26 cellular contexts compared by ENCODE assay signal in the genomic region with DNA sequence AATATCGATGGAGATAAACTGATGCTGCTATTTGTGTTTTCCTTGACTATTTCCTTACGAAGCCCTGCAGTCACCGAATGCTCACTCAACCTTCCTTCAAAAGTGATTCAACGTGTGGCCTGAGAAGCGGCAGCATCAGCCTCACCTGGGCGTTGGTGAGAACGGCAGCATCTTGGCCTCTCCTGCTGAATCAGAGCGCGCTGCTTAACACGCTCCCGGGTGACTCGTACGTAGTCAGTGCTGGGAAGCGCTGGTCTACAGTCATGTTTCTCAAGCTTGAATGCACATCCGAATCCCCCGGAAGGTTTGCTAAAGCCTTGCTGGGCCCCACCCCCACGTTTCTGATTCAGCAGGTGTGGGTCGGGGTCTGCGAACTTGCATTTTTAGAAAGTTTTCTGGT.
A peak's percentile ranks its signal among the peaks of the same experiment; 100 is the strongest.
DNase-seq lines count a peak whose midpoint lies in the region; ATAC-seq, FAIRE-seq and TF ChIP-seq lines count a peak whose summit lies in the region.
"Had no signal": no experiment of that assay in that cellular context is flagged by ENCODE, and none has a peak within 500 bp of the region (broad histone marks: within the 10 kb centered on the region; RNA-seq: fewer than 3 reads in every experiment).

No MANE protein-coding gene starts in this region.

- H3K4me3 ChIP-seq in HL-60 (replicated peaks; ENCODE audit: insufficient read depth, low read length) (no peak overlapping the region), H1 (ENCODE audit: extremely low read depth in 1 of 4, insufficient read depth in 2 of 4, low read depth in 3 of 4, low read length in 4 of 4) (no peak overlapping the region)
- H3K4me3 ChIP-seq: BLaER1 treated with 17β-estradiol and CSF1 and Interleukin-3, amounts not matched to agents 10 nM and 100 nM; dorsolateral prefrontal cortex had no signal

- H3K9me3 Mint-ChIP-seq in activated CD4-positive, alpha-beta memory T cell treated with anti-CD3 and anti-CD28 coated beads, Interleukin-2, amount 10 ng/mL, durations not matched to agents 7 days and 5 days = no peaks in the 10 kb centered on the region
- H3K9me3 Mint-ChIP-seq: activated naive CD8-positive, alpha-beta T cell treated with anti-CD3 and anti-CD28 coated beads, Interleukin-2, amount 10 ng/mL, durations not matched to agents 7 days and 5 days; naive thymus-derived CD8-positive, alpha-beta T cell; stimulated activated effector memory CD8-positive, alpha-beta T cell treated with anti-CD3 and anti-CD28 coated beads, Interleukin-12 subunit alpha, Interleukin-12 subunit beta, amount 100 ng/mL, for 72 hours had no signal

- ATAC-seq in stimulated activated naive CD8-positive, alpha-beta T cell treated with anti-CD3 and anti-CD28 coated beads, Interleukin-15, Interleukin-2, amounts not matched to agents 100 U/mL and 50 U/mL, for 24 hours = no peak
- ATAC-seq: activated CD4-positive, alpha-beta T cell treated with anti-CD3 and anti-CD28 coated beads for 36 hours; naive thymus-derived CD8-positive, alpha-beta T cell had no signal

- H3K18ac ChIP-seq in H1 (ENCODE audit: extremely low read depth, low read length) = no peak overlapping the region

- TF ChIP-seq CTCF in HL-60 (IDR thresholded peaks at IDR 0.05; ENCODE audit: insufficient read depth, low read length) (no peak), H1 (IDR thresholded peaks at IDR 0.05; ENCODE audit: control extremely low read depth in 1 of 3, insufficient read depth in 1 of 3, low read depth in 1 of 3, low read length in 3 of 3) (no peak)

- H3K23ac ChIP-seq in H1 (ENCODE audit: insufficient read length) = no peak overlapping the region

- peak overlapping the region; percentile 99 for H3K27ac ChIP-seq in HL-60 (replicated peaks)
- no peak overlapping the region for H3K27ac ChIP-seq in H1 (ENCODE audit: low read depth, low read length)
- H3K27ac ChIP-seq: BLaER1 treated with 17β-estradiol and CSF1 and Interleukin-3, amounts not matched to agents 10 nM and 100 nM; dorsolateral prefrontal cortex had no signal

- H3K4ac ChIP-seq in H1 (replicated peaks; ENCODE audit: insufficient read length, low read depth, low read length) = no peak overlapping the region

- H3K27me3 Mint-ChIP-seq in activated CD4-positive, alpha-beta memory T cell treated with anti-CD3 and anti-CD28 coated beads, Interleukin-2, amount 10 ng/mL, durations not matched to agents 7 days and 5 days = peaks cover 15% of the 10 kb centered on the region
- H3K27me3 Mint-ChIP-seq: activated CD4-positive, alpha-beta T cell treated with anti-CD3 and anti-CD28 coated beads for 36 hours had no signal

- H3K27ac Mint-ChIP-seq in activated CD4-positive, alpha-beta memory T cell treated with anti-CD3 and anti-CD28 coated beads, Interleukin-2, amount 10 ng/mL, durations not matched to agents 7 days and 5 days = no peak overlapping the region
- H3K27ac Mint-ChIP-seq: activated CD4-positive, alpha-beta T cell treated with anti-CD3 and anti-CD28 coated beads for 36 hours; activated naive CD8-positive, alpha-beta T cell treated with anti-CD3 and anti-CD28 coated beads, Interleukin-2, amount 10 ng/mL, durations not matched to agents 7 days and 5 days; naive thymus-derived CD8-positive, alpha-beta T cell; stimulated activated effector memory CD8-positive, alpha-beta T cell treated with anti-CD3 and anti-CD28 coated beads, Interleukin-12 subunit alpha, Interleukin-12 subunit beta, amount 100 ng/mL, for 72 hours had no signal

- POLR2A ChIA-PET in H1 (lab: Charles Lee; ENCODE audit: partially characterized antibody) = no interaction called here
- POLR2A ChIA-PET in activated CD4-positive, alpha-beta memory T cell treated with anti-CD3 and anti-CD28 coated beads, Interleukin-2, amount 10 ng/mL, durations not matched to agents 7 days and 5 days (lab: Charles Lee) = no interaction called here

- H3K79me2 ChIP-seq in H1 (ENCODE audit: control insufficient read depth in 1 of 2, insufficient read depth in 2 of 2, low read length in 2 of 2) = no peaks in the 10 kb centered on the region

- no peak overlapping the region for H2BK120ac ChIP-seq in H1 (replicated peaks; ENCODE audit: low read depth, low read length)

- no peak for TF ChIP-seq RAD21 in H1 (IDR thresholded peaks at IDR 0.05 in 1 of 2, conservative IDR thresholded peaks at IDR 0.05 in 1 of 2; ENCODE audit: low read depth in 2 of 2, low read length in 2 of 2)

- TF ChIP-seq EP300 in H1 (IDR thresholded peaks at IDR 0.05; ENCODE audit: borderline replicate concordance in 1 of 2, low read depth in 2 of 2, low read length in 2 of 2) = no peak

- H2BK5ac ChIP-seq in H1 (ENCODE audit: low read depth, low read length) = no peak overlapping the region

- no peak overlapping the region for H2AFZ ChIP-seq in H1 (ENCODE audit: low read length)

- H3K27me3 ChIP-seq in HL-60 (ENCODE audit: insufficient read depth, poor library complexity, severe bottlenecking) (no peaks in the 10 kb centered on the region), H1 (replicated peaks in 1 of 4; ENCODE audit: control insufficient read depth in 3 of 4, extremely low read depth in 1 of 4, insufficient read depth in 3 of 4, low read length in 3 of 4) (no peaks in the 10 kb centered on the region)
- H3K27me3 ChIP-seq: BLaER1 treated with 17β-estradiol and CSF1 and Interleukin-3, amounts not matched to agents 10 nM and 100 nM had no signal

- in situ Hi-C loops in Caki2 (cut with HindIII; ENCODE audit: low pct_unique_long_range_greater_than_20kb, low sequenced_read_pairs) = no loop called here

- no peak overlapping the region for H2BK20ac ChIP-seq in H1 (ENCODE audit: low read length)

- FAIRE-seq in H1 (lab: Jason Lieb, UNC) = no peak
- FAIRE-seq: astrocyte, GM18507 had no signal

- no peak overlapping the region for H3K4me2 ChIP-seq in H1 (ENCODE audit: insufficient read depth in 1 of 2, low read depth in 2 of 2, low read length in 2 of 2)

- peak overlapping the region; percentile 32 for H3K14ac ChIP-seq in H1 (ENCODE audit: insufficient read length)

- DNase-seq in Caki2 (ENCODE audit: low read depth) (peak; percentile 36), HL-60 (ENCODE audit: low read depth in 1 of 2, low spot score in 1 of 2) (no peak), H1 (ENCODE audit: low read depth in 1 of 2, low spot score in 2 of 2) (no peak), kidney glomerular epithelial cell (lab: John Stamatoyannopoulos, UW) (peak; percentile 34), NCI-H446 (lab: John Stamatoyannopoulos, UW) (no peak), DMS 273 treated with DMSO at 0.1 percent for 48 hours (lab: John Stamatoyannopoulos, UW) (no peak)
- DNase-seq in activated CD4-positive, alpha-beta memory T cell treated with anti-CD3 and anti-CD28 coated beads, Interleukin-2, amount 10 ng/mL, durations not matched to agents 7 days and 5 days = no peak
- DNase-seq in stimulated activated naive CD8-positive, alpha-beta T cell treated with anti-CD3 and anti-CD28 coated beads, Interleukin-15, Interleukin-2, amounts not matched to agents 100 U/mL and 50 U/mL, for 24 hours = no peak
- DNase-seq: activated CD4-positive, alpha-beta T cell treated with anti-CD3 and anti-CD28 coated beads for 36 hours; activated gamma-delta T cell; activated naive CD8-positive, alpha-beta T cell treated with anti-CD3 and anti-CD28 coated beads, Interleukin-2, amount 10 ng/mL, durations not matched to agents 7 days and 5 days; activated T-cell treated with anti-CD3 and anti-CD28 coated beads, Interleukin-2, amount 50 U/mL, for 1 hour; Calu3; cerebellar nuclear complex; DND-41; dorsolateral prefrontal cortex; midbrain; naive thymus-derived CD8-positive, alpha-beta T cell; NCI-H1436 treated with DMSO at 0.1 percent for 48 hours; NCI-H446 treated with DMSO at 0.1 percent for 48 hours; NCI-H82; stimulated activated CD4-positive, alpha-beta T cell treated with anti-CD3 and anti-CD28 coated beads, Interleukin-2, amount 100 ng/mL, for 48 hours had no signal

- no peaks in the 10 kb centered on the region for H4K20me1 ChIP-seq in H1 (replicated peaks in 1 of 2; ENCODE audit: control insufficient read depth in 1 of 2, insufficient read depth in 2 of 2, low read length in 2 of 2)
- H4K20me1 ChIP-seq: BLaER1 treated with 17β-estradiol and CSF1 and Interleukin-3, amounts not matched to agents 10 nM and 100 nM had no signal

- H3K23me2 ChIP-seq in H1 (ENCODE audit: low read depth, low read length) = no peaks in the 10 kb centered on the region

- H2AK5ac ChIP-seq in H1 (ENCODE audit: low read depth, low read length) = no peak overlapping the region

- H4K5ac ChIP-seq in H1 (ENCODE audit: insufficient read length, low read depth, low read length) = no peak overlapping the region

- H2BK12ac ChIP-seq in H1 (ENCODE audit: low read depth, low read length) = no peak overlapping the region

- no peaks in the 10 kb centered on the region for H3K79me1 ChIP-seq in H1 (ENCODE audit: low read depth, low read length)

- no peaks in the 10 kb centered on the region for H3K36me3 Mint-ChIP-seq in activated CD4-positive, alpha-beta memory T cell treated with anti-CD3 and anti-CD28 coated beads, Interleukin-2, amount 10 ng/mL, durations not matched to agents 7 days and 5 days (ENCODE audit: low read depth)
- H3K36me3 Mint-ChIP-seq: activated naive CD8-positive, alpha-beta T cell treated with anti-CD3 and anti-CD28 coated beads, Interleukin-2, amount 10 ng/mL, durations not matched to agents 7 days and 5 days; naive thymus-derived CD8-positive, alpha-beta T cell; stimulated activated effector memory CD8-positive, alpha-beta T cell treated with anti-CD3 and anti-CD28 coated beads, Interleukin-12 subunit alpha, Interleukin-12 subunit beta, amount 100 ng/mL, for 72 hours had no signal

- no peak overlapping the region for H3K4me3 Mint-ChIP-seq in activated CD4-positive, alpha-beta memory T cell treated with anti-CD3 and anti-CD28 coated beads, Interleukin-2, amount 10 ng/mL, durations not matched to agents 7 days and 5 days
- H3K4me3 Mint-ChIP-seq: activated CD4-positive, alpha-beta T cell treated with anti-CD3 and anti-CD28 coated beads for 36 hours; activated naive CD8-positive, alpha-beta T cell treated with anti-CD3 and anti-CD28 coated beads, Interleukin-2, amount 10 ng/mL, durations not matched to agents 7 days and 5 days; naive thymus-derived CD8-positive, alpha-beta T cell; stimulated activated effector memory CD8-positive, alpha-beta T cell treated with anti-CD3 and anti-CD28 coated beads, Interleukin-12 subunit alpha, Interleukin-12 subunit beta, amount 100 ng/mL, for 72 hours had no signal

- no peaks in the 10 kb centered on the region for H3K4me1 Mint-ChIP-seq in activated CD4-positive, alpha-beta memory T cell treated with anti-CD3 and anti-CD28 coated beads, Interleukin-2, amount 10 ng/mL, durations not matched to agents 7 days and 5 days
- H3K4me1 Mint-ChIP-seq: stimulated activated effector memory CD8-positive, alpha-beta T cell treated with anti-CD3 and anti-CD28 coated beads, Interleukin-12 subunit alpha, Interleukin-12 subunit beta, amount 100 ng/mL, for 72 hours had no signal

- H3K36me3 ChIP-seq in H1 (ENCODE audit: control insufficient read depth in 2 of 4, insufficient read depth in 4 of 4, low read length in 3 of 4) = no peaks in the 10 kb centered on the region
- H3K36me3 ChIP-seq: BLaER1 treated with 17β-estradiol and CSF1 and Interleukin-3, amounts not matched to agents 10 nM and 100 nM had no signal

- H2BK15ac ChIP-seq in H1 (ENCODE audit: low read length) = no peak overlapping the region

- TF ChIP-seq POLR2A in H1 (IDR thresholded peaks at IDR 0.05; ENCODE audit: control extremely low read depth in 1 of 2, low read depth in 2 of 2, low read length in 2 of 2) = no peak

- H3K4me1 ChIP-seq in H1 (replicated peaks in 1 of 4; ENCODE audit: control insufficient read depth in 3 of 4, insufficient read depth in 4 of 4, low read length in 3 of 4) = peaks cover 0 to 12% (median 6%) of the 10 kb centered on the region in 4 experiments; a peak in 4 of 7 replicates

- H4K91ac ChIP-seq in H1 (replicated peaks; ENCODE audit: insufficient read length, low read length) = no peak overlapping the region

- CTCF ChIA-PET in H1 (lab: Charles Lee; ENCODE audit: partially characterized antibody) = interaction anchor here (0.7 to 1.4 kb wide), 3 partner anchors 7 to 198 kb away, joined by 3 read pairs; no protein-coding TSS in a partner anchor
- CTCF ChIA-PET in activated CD4-positive, alpha-beta memory T cell treated with anti-CD3 and anti-CD28 coated beads, Interleukin-2, amount 10 ng/mL, durations not matched to agents 7 days and 5 days (lab: Charles Lee) = no interaction called here

- H3K56ac ChIP-seq in H1 (replicated peaks; ENCODE audit: insufficient read length, low read depth, low read length) = no peak overlapping the region

- H3K9me3 ChIP-seq in H1 (ENCODE audit: insufficient read depth in 2 of 2, low read depth in 1 of 2, low read length in 1 of 2) = no peaks in the 10 kb centered on the region

- H4K8ac ChIP-seq in H1 (ENCODE audit: extremely low read depth, insufficient read depth, low read length) = no peak overlapping the region

- 91% methylated on average over 19 of the region's 19 CpGs; no CpG with 5 or more reads in 1 of the 2 experiments for WGBS in H1 (ENCODE audit: extremely low coverage in 1 of 2, insufficient coverage in 1 of 2, insufficient read length in 1 of 2, insufficient replicate concordance in 2 of 2, low coverage in 1 of 2, low lambda C conversion rate in 2 of 2, missing lambda C conversion rate in 1 of 2), 2 experiments

- H3K9ac ChIP-seq in H1 (replicated peaks in 1 of 4; ENCODE audit: extremely low read depth in 1 of 4, low read depth in 3 of 4, low read length in 3 of 4) = no peak overlapping the region
- H3K9ac ChIP-seq: BLaER1 treated with 17β-estradiol and CSF1 and Interleukin-3, amounts not matched to agents 10 nM and 100 nM had no signal

Comparison
In these comparisons a context has a peak if more than half of its experiments do, and no peak if none do; other contexts are left out.
1. DNase-seq: peak in Caki2 (single experiment) and kidney glomerular epithelial cell (single experiment); none in HL-60 (0 of 2), H1 (0 of 2), activated CD4-positive, alpha-beta memory T cell treated with anti-CD3 and anti-CD28 coated beads, Interleukin-2, amount 10 ng/mL, durations not matched to agents 7 days and 5 days (single experiment), stimulated activated naive CD8-positive, alpha-beta T cell treated with anti-CD3 and anti-CD28 coated beads, Interleukin-15, Interleukin-2, amounts not matched to agents 100 U/mL and 50 U/mL, for 24 hours (single experiment), NCI-H446 (0 of 2) and DMS 273 treated with DMSO at 0.1 percent for 48 hours (single experiment).